Comparison of ENCODE assay signal across 1 cellular context in genomic region chr5:116799401-116799800, GRCh38.
A peak's percentile ranks its signal among the peaks of the same experiment; 100 is the strongest.
TF ChIP-seq lines count a peak whose summit lies in the region.

No MANE protein-coding gene starts in this region.

TF ChIP-seq in HepG2, 621 proteins besides CTCF, POLR2A, EP300 and RAD21 (continued from another document and continues in another):
- TF ChIP-seq PLSCR1 (CRISPR knock-in tag; IDR thresholded peaks at IDR 0.05; ENCODE audit: borderline replicate concordance): no peak
- TF ChIP-seq FOXP1 (IDR thresholded peaks at IDR 0.05): no peak
- peak; percentile 74 for TF ChIP-seq FOXP1 (CRISPR knock-in tag; IDR thresholded peaks at IDR 0.05)
- TF ChIP-seq ZNF17 (CRISPR knock-in tag; IDR thresholded peaks at IDR 0.05): no peak
- no peak for TF ChIP-seq CC2D1A (CRISPR knock-in tag; IDR thresholded peaks at IDR 0.05)
- no peak for TF ChIP-seq RXRA (CRISPR knock-in tag; IDR thresholded peaks at IDR 0.05)
- TF ChIP-seq ZNF143 (CRISPR knock-in tag; IDR thresholded peaks at IDR 0.05): no peak
- no peak for TF ChIP-seq SP140L (CRISPR knock-in tag; IDR thresholded peaks at IDR 0.05; ENCODE audit: borderline replicate concordance)
- TF ChIP-seq PHB2 (IDR thresholded peaks at IDR 0.05; ENCODE audit: partially characterized antibody): no peak
- TF ChIP-seq BCLAF1 (IDR thresholded peaks at IDR 0.05): no peak
- TF ChIP-seq ZNF317 (CRISPR knock-in tag; IDR thresholded peaks at IDR 0.05): peak; percentile 90
- no peak for TF ChIP-seq YY1 (IDR thresholded peaks at IDR 0.05; ENCODE audit: insufficient read depth, insufficient replicate concordance, low read depth, low read length)
- TF ChIP-seq ZNF275 (CRISPR knock-in tag; IDR thresholded peaks at IDR 0.05; ENCODE audit: borderline replicate concordance): 0 out of 2 replicates have a peak, but pooled peaks have one; percentile 34
- TF ChIP-seq ZMYM4 (CRISPR knock-in tag; IDR thresholded peaks at IDR 0.05): peak; percentile 43; the same call in 1 of the 2 replicates
- TF ChIP-seq ZNF616 (CRISPR knock-in tag; IDR thresholded peaks at IDR 0.05; ENCODE audit: low read depth): no peak
- TF ChIP-seq SKI (IDR thresholded peaks at IDR 0.05; ENCODE audit: partially characterized antibody): peak; percentile 75
- TF ChIP-seq ZNF639 (CRISPR knock-in tag; conservative IDR thresholded peaks at IDR 0.05): no peak
- peak; percentile 86 for TF ChIP-seq ZNF644 (CRISPR knock-in tag; IDR thresholded peaks at IDR 0.05; ENCODE audit: low read depth)
- TF ChIP-seq ZNF274 (CRISPR knock-in tag; IDR thresholded peaks at IDR 0.05): no peak
- no peak for TF ChIP-seq CENPBD1 (CRISPR knock-in tag; IDR thresholded peaks at IDR 0.05; ENCODE audit: borderline replicate concordance, low read depth)
- TF ChIP-seq NFYC (CRISPR knock-in tag; IDR thresholded peaks at IDR 0.05): no peak
- no peak for TF ChIP-seq THYN1 (CRISPR knock-in tag; IDR thresholded peaks at IDR 0.05; ENCODE audit: borderline replicate concordance, low read depth)
- TF ChIP-seq SP1 (IDR thresholded peaks at IDR 0.05): no peak
- TF ChIP-seq SP1 (CRISPR knock-in tag; IDR thresholded peaks at IDR 0.05): no peak
- no peak for TF ChIP-seq NCOA1 (CRISPR knock-in tag; IDR thresholded peaks at IDR 0.05)
- TF ChIP-seq GFI1 (CRISPR knock-in tag; IDR thresholded peaks at IDR 0.05; ENCODE audit: borderline replicate concordance): peak; percentile 76
- no peak for TF ChIP-seq POGK (CRISPR knock-in tag; conservative IDR thresholded peaks at IDR 0.05)
- no peak for TF ChIP-seq ZC3H13 (CRISPR knock-in tag; IDR thresholded peaks at IDR 0.05)
- peak; percentile 33; the same call in 1 of the 2 replicates for TF ChIP-seq NCOA2 (CRISPR knock-in tag; IDR thresholded peaks at IDR 0.05)
- TF ChIP-seq MAFF (IDR thresholded peaks at IDR 0.05; ENCODE audit: low read depth, low read length): peak; percentile 24; the same call in 1 of the 2 replicates
- no peak for TF ChIP-seq STAG1 (CRISPR knock-in tag; IDR thresholded peaks at IDR 0.05)
- no peak for TF ChIP-seq SOX6 (IDR thresholded peaks at IDR 0.05)
- TF ChIP-seq SOX6 (CRISPR knock-in tag; IDR thresholded peaks at IDR 0.05): peak; percentile 55
- TF ChIP-seq ZNF609 (CRISPR knock-in tag; IDR thresholded peaks at IDR 0.05; ENCODE audit: borderline replicate concordance): no peak
- TF ChIP-seq ESRRA (CRISPR knock-in tag; IDR thresholded peaks at IDR 0.05; ENCODE audit: low read depth): no peak
- TF ChIP-seq USF2 (IDR thresholded peaks at IDR 0.05; ENCODE audit: low read depth, low read length): no peak
- no peak for TF ChIP-seq USF2 (CRISPR knock-in tag; IDR thresholded peaks at IDR 0.05; ENCODE audit: borderline replicate concordance)
- peak; percentile 77 for TF ChIP-seq CEBPB (IDR thresholded peaks at IDR 0.05; ENCODE audit: borderline replicate concordance, low read depth, low read length)
- TF ChIP-seq RORA (CRISPR knock-in tag; IDR thresholded peaks at IDR 0.05): no peak
- peak; percentile 85 for TF ChIP-seq ARID5B (CRISPR knock-in tag; IDR thresholded peaks at IDR 0.05)
- no peak for TF ChIP-seq KMT2B (CRISPR knock-in tag; IDR thresholded peaks at IDR 0.05)
- peak; percentile 51; the same call in 1 of the 2 replicates for TF ChIP-seq HNF4A (CRISPR knock-in tag; IDR thresholded peaks at IDR 0.05)
- TF ChIP-seq ZNF572 (CRISPR knock-in tag; IDR thresholded peaks at IDR 0.05): no peak
- no peak for TF ChIP-seq SOX13 (IDR thresholded peaks at IDR 0.05)
- TF ChIP-seq SOX13 (CRISPR knock-in tag; conservative IDR thresholded peaks at IDR 0.05 in 1 of 2, IDR thresholded peaks at IDR 0.05 in 1 of 2): peak in 1 of 2 experiments; percentile 61; a peak in 2 of 4 replicates
- no peak for TF ChIP-seq ZEB1 (IDR thresholded peaks at IDR 0.05; ENCODE audit: insufficient replicate concordance, low read depth)
- no peak for TF ChIP-seq HCFC1 (IDR thresholded peaks at IDR 0.05; ENCODE audit: low read depth, low read length)
- no peak for TF ChIP-seq ELF1 (CRISPR knock-in tag; IDR thresholded peaks at IDR 0.05)
